8 cellular contexts compared by ENCODE assay signal in the genomic region with DNA sequence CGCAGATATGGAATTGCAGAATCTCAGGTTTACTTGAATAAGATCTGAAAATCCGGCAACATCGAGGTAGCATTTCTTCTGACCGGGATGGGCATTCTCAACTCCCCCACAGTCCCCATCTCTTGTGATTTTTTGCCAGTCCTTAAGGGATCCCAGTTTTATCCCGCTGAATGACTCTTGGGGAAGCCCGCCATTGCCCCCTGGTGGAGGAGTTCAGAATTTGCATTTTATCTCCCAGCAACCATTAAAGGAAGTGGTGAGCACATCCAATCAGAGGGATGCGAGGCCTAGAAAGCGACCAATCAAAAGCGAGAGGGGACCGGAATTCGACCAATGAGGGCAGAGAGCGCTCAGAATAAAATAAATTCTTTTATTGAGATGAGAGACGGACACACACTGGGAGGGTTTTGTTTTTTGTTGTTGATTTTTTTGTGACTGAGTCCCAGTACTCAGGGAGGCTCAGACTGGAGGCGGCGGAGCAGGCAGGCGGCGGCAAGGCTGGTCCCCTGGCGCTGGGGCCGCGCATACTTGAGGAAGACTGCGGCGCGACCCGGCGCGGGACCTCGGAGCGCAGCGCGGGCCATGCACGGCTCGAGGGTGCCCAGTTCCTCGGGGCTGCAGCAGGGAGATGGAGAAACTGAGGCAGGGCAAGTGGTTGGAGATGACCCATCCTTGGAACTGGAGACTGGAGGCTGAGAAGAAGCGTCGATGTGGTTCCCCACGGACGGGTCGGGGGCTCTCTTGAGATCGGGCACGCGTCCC. TPM values are rescaled to one million over a fixed set of nuclear protein-coding genes. Genes with fewer than 3 reads are reported as not detected.
DNase-seq lines count a peak whose midpoint lies in the region; ATAC-seq and TF ChIP-seq lines count a peak whose summit lies in the region.

No MANE protein-coding gene starts in this region.

- ATAC-seq in GM19351 (IDR thresholded peaks at IDR 0.05; ENCODE audit: unreplicated experiment): no peak

- H3K9ac ChIP-seq in KMS-11: no peak overlapping the region

- no peak overlapping the region for H3K27ac ChIP-seq in KMS-11

- H3K4me3 ChIP-seq in KMS-11 (IDR thresholded peaks at IDR 0.05; ENCODE audit: insufficient read depth, low read depth, low read length): no peak overlapping the region

- H2AFZ ChIP-seq in KMS-11 (ENCODE audit: low read depth): no peak overlapping the region

- no peaks in the 10 kb centered on the region; the same call in 1 of the 2 replicates for H3K27me3 ChIP-seq in KMS-11 (ENCODE audit: insufficient read depth, low read depth)

- H3K36me3 ChIP-seq in KMS-11 (ENCODE audit: insufficient read depth): no peaks in the 10 kb centered on the region

- no peaks in the 10 kb centered on the region for H4K20me1 ChIP-seq in KMS-11 (ENCODE audit: insufficient read depth)

- no peaks in the 10 kb centered on the region for H3K79me2 ChIP-seq in KMS-11 (ENCODE audit: insufficient read depth, low read depth)

- no peaks in the 10 kb centered on the region for H3K4me1 ChIP-seq in KMS-11 (ENCODE audit: low read depth, poor library complexity, severe bottlenecking)

- H3K4me2 ChIP-seq in KMS-11: no peak overlapping the region

- DNase-seq in DMS53 (lab: John Stamatoyannopoulos, UW): peak; percentile 95
- peak; percentile 95 for DNase-seq in OCI-M1 (lab: John Stamatoyannopoulos, UW)
- peak; percentile 71 for DNase-seq in activated CD8-positive, alpha-beta memory T cell treated with anti-CD3 and anti-CD28 coated beads, Interleukin-2, amount 50 U/mL, for 4 hours
- peak; percentile 100 for DNase-seq in epidermal melanocyte (ENCODE audit: insufficient read length, low spot score)
- DNase-seq in mucosa of gallbladder (ENCODE audit: low spot score): peak; percentile 86
- peak; percentile 32 to 42 for DNase-seq in stimulated activated CD8-positive, alpha-beta memory T cell treated with anti-CD3 and anti-CD28 coated beads, Interleukin-7, amount 100 ng/mL, for 1 hour (ENCODE audit: low read depth in 2 of 2)

- TF ChIP-seq CTCF in KMS-11 (conservative IDR thresholded peaks at IDR 0.05; ENCODE audit: low read depth, low read length): peak; percentile 97

RNA-seq across cellular contexts. Expression of gene TTC9B, which starts 3.9 kb away (rescaled TPM):
- total RNA-seq in mucosa of gallbladder: not detected

RNA-seq across cellular contexts. Expression of gene CCNP, which starts 4.5 kb away (rescaled TPM):
- 0.43 TPM for total RNA-seq in mucosa of gallbladder

RNA-seq across cellular contexts. Expression of gene MAP3K10, which starts 30.8 kb away (rescaled TPM):
- 25.8 TPM for total RNA-seq in mucosa of gallbladder

Comparison
In these comparisons a context has a peak if more than half of its experiments do, and no peak if none do; other contexts are left out.
1. DNase-seq: peak in every context shown above with its lines; median percentile 100 in epidermal melanocyte; 95 in DMS53; 95 in OCI-M1; 86 in mucosa of gallbladder; 71 in activated CD8-positive, alpha-beta memory T cell treated with anti-CD3 and anti-CD28 coated beads, Interleukin-2, amount 50 U/mL, for 4 hours; 37 in stimulated activated CD8-positive, alpha-beta memory T cell treated with anti-CD3 and anti-CD28 coated beads, Interleukin-7, amount 100 ng/mL, for 1 hour.